8 cellular contexts compared by ENCODE assay signal in genomic region chr9:98848450-98849149, GRCh38. TPM values are rescaled to one million over a fixed set of nuclear protein-coding genes. Genes with fewer than 3 reads are reported as not detected.
DNase-seq lines count a peak whose midpoint lies in the region; ATAC-seq and TF ChIP-seq lines count a peak whose summit lies in the region.

No MANE protein-coding gene starts in this region.

- H3K27ac ChIP-seq in vagina: peak overlapping the region; percentile 40

- TF ChIP-seq CTCF in HFF-Myc (IDR thresholded peaks at IDR 0.05; ENCODE audit: low read depth, low read length, missing control alignments) (peak; percentile 96), vagina (IDR thresholded peaks at IDR 0.05) (peak; percentile 74 to 88 (median 85))

- ATAC-seq in left ventricle myocardium superior: peak; percentile 99

- intact Hi-C loops in left ventricle myocardium superior (cut with micrococcal nuclease) (loop anchor here (5.0 kb wide), 1 partner anchor 289 kb away; no protein-coding TSS in a partner anchor), vagina (cut with DNase I) (no loop called here)

- H3K4me1 ChIP-seq in vagina: no peaks in the 10 kb centered on the region

- H3K27me3 ChIP-seq in vagina: no peaks in the 10 kb centered on the region

- peak; percentile 57 for DNase-seq in GM04504 (ENCODE audit: low read depth)
- DNase-seq in HFF-Myc (ENCODE audit: extremely low read depth, low read depth): peak; percentile 77
- peak; percentile 81 for DNase-seq in NCI-H1105 (lab: John Stamatoyannopoulos, UW)
- DNase-seq in T-helper 1 cell: peak; percentile 26 to 73 (median 55)
- DNase-seq in amniotic stem cell (lab: John Stamatoyannopoulos, UW): peak; percentile 80
- DNase-seq in left ventricle myocardium superior: peak; percentile 96
- peak; percentile 90 for DNase-seq in putamen (ENCODE audit: low spot score)
- DNase-seq in vagina (ENCODE audit: extremely low spot score in 2 of 2): no peak

- H3K4me3 ChIP-seq in HFF-Myc (replicated peaks; ENCODE audit: low read depth, low read length) (peak overlapping the region; percentile 16; the same call in 1 of the 2 replicates), vagina (peak overlapping the region; percentile 24 to 32)

- H3K36me3 ChIP-seq in vagina: no peaks in the 10 kb centered on the region

- no peaks in the 10 kb centered on the region for H3K9me3 ChIP-seq in vagina

- TF ChIP-seq POLR2A in vagina (IDR thresholded peaks at IDR 0.05): no peak

RNA-seq across cellular contexts. Expression of gene GALNT12, which starts 41.1 kb away (rescaled TPM):
- total RNA-seq in left ventricle myocardium superior (0.64 TPM), vagina (5.4 TPM)

RNA-seq across cellular contexts. Expression of gene ANKS6, which starts 52.2 kb away (rescaled TPM):
- total RNA-seq in left ventricle myocardium superior: 4.0 TPM
- 10.8 TPM for total RNA-seq in vagina

Comparison
In these comparisons a context has a peak if more than half of its experiments do, and no peak if none do; other contexts are left out.
1. DNase-seq: peak in GM04504 (single experiment), HFF-Myc (single experiment), NCI-H1105 (single experiment), T-helper 1 cell (5 of 5), amniotic stem cell (single experiment), left ventricle myocardium superior (single experiment) and putamen (single experiment); none in vagina (0 of 2).